Comparison of ENCODE assay signal across 12 cellular contexts in genomic region chr2:42572297-42573081, GRCh38.
"Had no signal": no experiment of that assay in that cellular context is flagged by ENCODE, and none has a peak within 500 bp of the region (broad histone marks: within the 10 kb centered on the region; RNA-seq: fewer than 3 reads in every experiment).

No MANE protein-coding gene starts in this region.

- H3K27me3 Mint-ChIP-seq: activated naive CD8-positive, alpha-beta T cell; T-helper 17 cell; type B pancreatic cell had no signal

- H3K4me3 Mint-ChIP-seq: activated naive CD8-positive, alpha-beta T cell; stimulated activated effector memory CD8-positive, alpha-beta T cell treated with anti-CD3 and anti-CD28 coated beads, Interleukin-12 subunit alpha, Interleukin-12 subunit beta, amount 100 ng/mL, for 72 hours; T-helper 17 cell; type B pancreatic cell had no signal

- H3K27me3 ChIP-seq: hepatocyte had no signal

- DNase-seq: activated CD4-positive, CD25-positive, alpha-beta regulatory T cell; activated gamma-delta T cell; aorta; kidney glomerular epithelial cell; posterior cingulate gyrus; substantia nigra; T-helper 17 cell had no signal

- H3K27ac ChIP-seq: hepatocyte had no signal

- H3K9me3 Mint-ChIP-seq: stimulated activated effector memory CD8-positive, alpha-beta T cell treated with anti-CD3 and anti-CD28 coated beads, Interleukin-12 subunit alpha, Interleukin-12 subunit beta, amount 100 ng/mL, for 72 hours; type B pancreatic cell had no signal

- H3K27ac Mint-ChIP-seq: activated naive CD8-positive, alpha-beta T cell; stimulated activated effector memory CD8-positive, alpha-beta T cell treated with anti-CD3 and anti-CD28 coated beads, Interleukin-12 subunit alpha, Interleukin-12 subunit beta, amount 100 ng/mL, for 72 hours; T-helper 17 cell; type B pancreatic cell had no signal

- H3K4me3 ChIP-seq: hepatocyte, smooth muscle cell had no signal
